In the genomic region with DNA sequence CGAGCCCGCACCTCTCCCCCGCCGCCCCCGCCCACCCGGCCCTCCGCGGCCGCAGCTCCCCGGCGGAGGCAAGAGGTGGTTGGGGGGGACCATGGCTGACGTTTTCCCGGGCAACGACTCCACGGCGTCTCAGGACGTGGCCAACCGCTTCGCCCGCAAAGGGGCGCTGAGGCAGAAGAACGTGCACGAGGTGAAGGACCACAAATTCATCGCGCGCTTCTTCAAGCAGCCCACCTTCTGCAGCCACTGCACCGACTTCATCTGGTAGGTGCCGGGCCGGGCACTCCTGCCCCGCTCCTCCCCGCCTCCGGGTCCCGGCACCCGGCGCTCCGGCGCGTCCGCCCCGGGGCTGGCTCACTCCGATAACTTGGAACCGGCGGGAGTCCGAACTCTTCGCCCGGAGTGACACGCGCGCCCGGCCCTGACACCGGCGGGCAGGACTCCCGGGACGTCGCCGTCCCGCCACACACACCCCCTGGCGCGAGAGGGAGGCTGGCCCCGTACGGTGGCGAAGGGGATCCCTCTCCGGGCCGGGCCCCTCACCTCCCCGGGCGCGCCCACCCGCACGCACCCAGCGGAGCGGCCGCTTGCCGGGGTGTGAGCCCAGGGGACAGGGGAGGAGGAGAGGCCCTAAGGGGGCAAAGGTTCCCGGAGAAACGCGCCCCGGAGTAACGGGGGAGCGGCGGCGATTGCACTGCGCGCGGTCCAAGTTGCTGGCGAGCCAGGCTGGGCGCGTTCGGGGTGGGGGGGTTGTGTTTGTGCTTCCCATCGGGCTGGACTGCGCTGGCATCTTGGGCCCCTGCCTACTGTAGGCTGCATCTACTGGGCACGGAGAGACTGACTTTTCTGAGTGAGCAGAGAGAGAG, we compare ENCODE assay signal across 8 cellular contexts. TPM values are rescaled to one million over a fixed set of nuclear protein-coding genes. Genes with fewer than 3 reads are reported as not detected.
DNase-seq lines count a peak whose midpoint lies in the region; ATAC-seq and TF ChIP-seq lines count a peak whose summit lies in the region.

No MANE protein-coding gene starts in this region.

- H4K8ac ChIP-seq in mesendoderm (ENCODE audit: low read depth, low read length): no peak overlapping the region

- peak overlapping the region; percentile 88 for H3K27ac Mint-ChIP-seq in activated CD8-positive, alpha-beta memory T cell treated with anti-CD3 and anti-CD28 coated beads, Interleukin-2, amount 10 ng/mL, durations not matched to agents 7 days and 5 days
- H3K27ac Mint-ChIP-seq in endothelial cell (ENCODE audit: unreplicated experiment): no peak overlapping the region

- no peaks in the 10 kb centered on the region for H3K79me2 ChIP-seq in mesendoderm (ENCODE audit: control insufficient read depth, insufficient read depth, low read length)

- H3K18ac ChIP-seq in mesendoderm (ENCODE audit: low read length): peak overlapping the region; percentile 5

- no peak for TF ChIP-seq CTCF in endothelial cell (IDR thresholded peaks at IDR 0.05; ENCODE audit: unreplicated experiment)

- no peak overlapping the region for H2BK15ac ChIP-seq in mesendoderm (replicated peaks; ENCODE audit: low read depth)

- peaks cover 16% of the 10 kb centered on the region for H3K27me3 Mint-ChIP-seq in activated CD8-positive, alpha-beta memory T cell treated with anti-CD3 and anti-CD28 coated beads, Interleukin-2, amount 10 ng/mL, durations not matched to agents 7 days and 5 days
- H3K27me3 Mint-ChIP-seq in endothelial cell (ENCODE audit: unreplicated experiment): peaks cover 14% of the 10 kb centered on the region

- H2AK5ac ChIP-seq in mesendoderm (ENCODE audit: low read length): no peak overlapping the region

- H3K9ac ChIP-seq in mesendoderm (ENCODE audit: low read length): peak overlapping the region; percentile 59

- ATAC-seq in activated CD8-positive, alpha-beta memory T cell treated with anti-CD3 and anti-CD28 coated beads, Interleukin-2, amount 10 ng/mL, durations not matched to agents 7 days and 5 days: peak; percentile 38

- H2BK5ac ChIP-seq in mesendoderm (ENCODE audit: low read length): no peak overlapping the region

- no peaks in the 10 kb centered on the region for H3K79me1 ChIP-seq in mesendoderm (ENCODE audit: low read length)

- H3K9me3 Mint-ChIP-seq in activated CD8-positive, alpha-beta memory T cell treated with anti-CD3 and anti-CD28 coated beads, Interleukin-2, amount 10 ng/mL, durations not matched to agents 7 days and 5 days (ENCODE audit: low read depth): no peaks in the 10 kb centered on the region
- no peaks in the 10 kb centered on the region for H3K9me3 Mint-ChIP-seq in endothelial cell (ENCODE audit: unreplicated experiment)

- CTCF ChIA-PET in HEK293T (lab: Yijun Ruan, JAX): interaction anchor here (0.6 kb wide), 1 partner anchor 48 kb away, joined by 6 read pairs; no protein-coding TSS in a partner anchor
- CTCF ChIA-PET in activated CD8-positive, alpha-beta memory T cell treated with anti-CD3 and anti-CD28 coated beads, Interleukin-2, amount 10 ng/mL, durations not matched to agents 7 days and 5 days (lab: Charles Lee): interaction anchor here (1.4 to 1.6 kb wide), 2 partner anchors 27 to 245 kb away, joined by 4 to 5 read pairs; no protein-coding TSS in a partner anchor

- in situ Hi-C loops in G401 (cut with HindIII; ENCODE audit: low sequenced_read_pairs): no loop called here

- peak overlapping the region; percentile 73 for H3K23ac ChIP-seq in mesendoderm (ENCODE audit: low read length)

- peaks cover 3% of the 10 kb centered on the region for H3K4me1 ChIP-seq in mesendoderm (ENCODE audit: control insufficient read depth, low read depth, low read length)

- H4K5ac ChIP-seq in mesendoderm (ENCODE audit: low read length): no peak overlapping the region

- no peak overlapping the region for H2BK120ac ChIP-seq in mesendoderm (ENCODE audit: low read depth, low read length)

- POLR2A ChIA-PET in HEK293T (lab: Yijun Ruan, JAX): interaction anchor here (1.0 kb wide), 1 partner anchor 130 kb away, joined by 3 read pairs; no protein-coding TSS in a partner anchor

- peak overlapping the region; percentile 85 for H3K4me2 ChIP-seq in mesendoderm (ENCODE audit: low read length)

- peaks cover 52% of the 10 kb centered on the region for H3K4me1 Mint-ChIP-seq in activated CD8-positive, alpha-beta memory T cell treated with anti-CD3 and anti-CD28 coated beads, Interleukin-2, amount 10 ng/mL, durations not matched to agents 7 days and 5 days
- peaks cover 18% of the 10 kb centered on the region for H3K4me1 Mint-ChIP-seq in endothelial cell (ENCODE audit: unreplicated experiment)

- H3K36me3 ChIP-seq in mesendoderm (ENCODE audit: control insufficient read depth, insufficient read depth, low read length): no peaks in the 10 kb centered on the region

- peaks cover 27% of the 10 kb centered on the region for H3K36me3 Mint-ChIP-seq in activated CD8-positive, alpha-beta memory T cell treated with anti-CD3 and anti-CD28 coated beads, Interleukin-2, amount 10 ng/mL, durations not matched to agents 7 days and 5 days
- peaks cover 4% of the 10 kb centered on the region for H3K36me3 Mint-ChIP-seq in endothelial cell (ENCODE audit: low read depth, unreplicated experiment)

- peaks cover 12% of the 10 kb centered on the region for H3K27me3 ChIP-seq in mesendoderm (ENCODE audit: insufficient read depth, low read length, poor library complexity)

- no peak overlapping the region for H3K4ac ChIP-seq in mesendoderm (ENCODE audit: low read depth, low read length)

- no CpG with 5 or more reads among the region's 91 CpGs for WGBS in mesendoderm (ENCODE audit: extremely low coverage, insufficient coverage, low lambda C conversion rate)

- DNase-seq in G401 (ENCODE audit: low spot score): peak; percentile 50
- peak; percentile 37 for DNase-seq in HEK293T (ENCODE audit: extremely low spot score)
- peak; percentile 22 for DNase-seq in NCI-H2171 (lab: John Stamatoyannopoulos, UW)
- peak; percentile 70 for DNase-seq in activated CD8-positive, alpha-beta memory T cell treated with anti-CD3 and anti-CD28 coated beads, Interleukin-2, amount 10 ng/mL, durations not matched to agents 7 days and 5 days
- DNase-seq in endothelial cell (ENCODE audit: low spot score): peak; percentile 40
- DNase-seq in mesendoderm: peak; percentile 42
- DNase-seq in stimulated activated CD8-positive, alpha-beta memory T cell treated with anti-CD3 and anti-CD28 coated beads, Interleukin-2, amount 100 ng/mL, for 48 hours (ENCODE audit: low read depth in 2 of 2): peak; percentile 16 to 29
- no peak for DNase-seq in GM19238 (ENCODE audit: insufficient read length, low spot score)

- peak overlapping the region; percentile 61 for H3K56ac ChIP-seq in mesendoderm (ENCODE audit: low read length)

- peak overlapping the region; percentile 98 for H3K4me3 Mint-ChIP-seq in activated CD8-positive, alpha-beta memory T cell treated with anti-CD3 and anti-CD28 coated beads, Interleukin-2, amount 10 ng/mL, durations not matched to agents 7 days and 5 days
- peak overlapping the region; percentile 95 for H3K4me3 Mint-ChIP-seq in endothelial cell (ENCODE audit: unreplicated experiment)

- H3K4me3 ChIP-seq in mesendoderm (ENCODE audit: low read length): peak overlapping the region; percentile 35

- no peak overlapping the region for H3K27ac ChIP-seq in mesendoderm (ENCODE audit: low read depth, low read length)

TF ChIP-seq in HEK293T, 16 proteins besides CTCF, POLR2A, EP300 and RAD21:
- no peak for TF ChIP-seq SUZ12 (IDR thresholded peaks at IDR 0.05)
- peak; percentile 63; the same call in 1 of the 2 replicates for TF ChIP-seq L3MBTL2 (conservative IDR thresholded peaks at IDR 0.05)
- TF ChIP-seq SP1 (IDR thresholded peaks at IDR 0.05): no peak
- no peak for TF ChIP-seq ZNF384 (IDR thresholded peaks at IDR 0.05)
- TF ChIP-seq FOXA1 (IDR thresholded peaks at IDR 0.05): no peak

RNA-seq across cellular contexts. Expression of gene PRKCA, which starts 0.6 kb away (rescaled TPM):
- 21.7 and 44.7 TPM in 2 replicates for total RNA-seq in G401 (2014; rRNA removed; shearing (Covaris generic))
- total RNA-seq in activated CD8-positive, alpha-beta memory T cell treated with anti-CD3 and anti-CD28 coated beads, Interleukin-2, amount 10 ng/mL, durations not matched to agents 7 days and 5 days: 10 to 100 TPM; 63.1 to 68.9 TPM
- 2.1 TPM for total RNA-seq in endothelial cell (ENCODE audit: unreplicated experiment)
- polyA plus RNA-seq in mesendoderm (2013, experiment 1 of 2): 1.6 TPM
- polyA plus RNA-seq in mesendoderm (2013, experiment 2 of 2): 1.7 TPM
